ENCODE assay signal across 10 cellular contexts in genomic region chr6:64505312-64505711, GRCh38.
A peak's percentile ranks its signal among the peaks of the same experiment; 100 is the strongest.
DNase-seq lines count a peak whose midpoint lies in the region; TF ChIP-seq lines count a peak whose summit lies in the region.
"Had no signal": no experiment of that assay in that cellular context is flagged by ENCODE, and none has a peak within 500 bp of the region (broad histone marks: within the 10 kb centered on the region; RNA-seq: fewer than 3 reads in every experiment).

No MANE protein-coding gene starts in this region.

- H3K27me3 ChIP-seq in brain microvascular endothelial cell (replicated peaks), result no peaks in the 10 kb centered on the region
- H3K27me3 ChIP-seq in sigmoid colon, result no peaks in the 10 kb centered on the region
- H3K27me3 ChIP-seq: heart left ventricle had no signal

- peaks cover 6% of the 10 kb centered on the region for H3K4me1 Mint-ChIP-seq in osteocyte (ENCODE audit: unreplicated experiment)

- TF ChIP-seq RAD21 in Ishikawa (IDR thresholded peaks at IDR 0.05; ENCODE audit: low read depth), result peak; percentile 44; the same call in 1 of the 2 replicates

- TF ChIP-seq POLR2A in sigmoid colon (IDR thresholded peaks at IDR 0.05), result no peak

- H3K9me3 ChIP-seq in sigmoid colon, result no peaks in the 10 kb centered on the region

- no peaks in the 10 kb centered on the region for H3K36me3 Mint-ChIP-seq in osteocyte (ENCODE audit: unreplicated experiment)

- 52 to 66% methylated on average over 4 of the region's 4 CpGs for WGBS in sigmoid colon, 2 donors

- H3K4me3 ChIP-seq in brain microvascular endothelial cell (ENCODE audit: low read depth, low read length), result no peak overlapping the region
- H3K4me3 ChIP-seq in sigmoid colon, result no peak overlapping the region
- H3K4me3 ChIP-seq: heart left ventricle had no signal

- H3K4me3 Mint-ChIP-seq in osteocyte (ENCODE audit: unreplicated experiment), result no peak overlapping the region

- TF ChIP-seq CTCF in brain microvascular endothelial cell (IDR thresholded peaks at IDR 0.05; ENCODE audit: low read depth, low read length, missing control alignments) (peak; percentile 68), osteocyte (IDR thresholded peaks at IDR 0.05) (peak; percentile 50), sigmoid colon (IDR thresholded peaks at IDR 0.05) (no peak)

- no peak overlapping the region for H3K27ac Mint-ChIP-seq in osteocyte (ENCODE audit: unreplicated experiment)

- intact Hi-C loops in sigmoid colon (cut with DNase I), result no loop called here

- H3K36me3 ChIP-seq in brain microvascular endothelial cell (replicated peaks), result no peaks in the 10 kb centered on the region
- no peaks in the 10 kb centered on the region for H3K36me3 ChIP-seq in sigmoid colon
- H3K36me3 ChIP-seq: heart left ventricle had no signal

- H3K27ac ChIP-seq in brain microvascular endothelial cell, result no peak overlapping the region
- no peak overlapping the region for H3K27ac ChIP-seq in sigmoid colon
- H3K27ac ChIP-seq: heart left ventricle had no signal

- H3K9me3 Mint-ChIP-seq in osteocyte (ENCODE audit: unreplicated experiment), result no peaks in the 10 kb centered on the region

- peaks cover 14% of the 10 kb centered on the region for H3K27me3 Mint-ChIP-seq in osteocyte (ENCODE audit: unreplicated experiment)

- H3K4me1 ChIP-seq in sigmoid colon, result peaks cover 0 to 14% (median 3%) of the 10 kb centered on the region in 4 donors
- H3K4me1 ChIP-seq: heart left ventricle had no signal

- no peak for TF ChIP-seq EP300 in Ishikawa (IDR thresholded peaks at IDR 0.05; ENCODE audit: borderline replicate concordance)
- no peak for TF ChIP-seq EP300 in sigmoid colon (IDR thresholded peaks at IDR 0.05)

- DNase-seq in NCI-H82 (lab: John Stamatoyannopoulos, UW) (peak; percentile 36), NCI-H82 treated with DMSO at 0.1 percent for 48 hours (lab: John Stamatoyannopoulos, UW; ENCODE audit: unreplicated experiment) (no peak), brain microvascular endothelial cell (no peak), osteocyte (ENCODE audit: extremely low spot score, unreplicated experiment) (no peak), pons (ENCODE audit: low spot score) (no peak), sigmoid colon (no peak), DMS114 treated with DMSO at 0.1 percent for 48 hours (lab: John Stamatoyannopoulos, UW; ENCODE audit: unreplicated experiment) (no peak)
- DNase-seq: activated effector memory CD4-positive, alpha-beta T cell treated with anti-CD3 and anti-CD28 coated beads, Interleukin-2, amount 50 U/mL, for 16 hours had no signal

- in situ Hi-C loops in brain microvascular endothelial cell (cut with HindIII; ENCODE audit: low pct_ligation_motif_present, low sequenced_read_pairs), result no loop called here

TF ChIP-seq in Ishikawa, 13 proteins besides CTCF, POLR2A, EP300 and RAD21:
- TF ChIP-seq TCF12 (IDR thresholded peaks at IDR 0.05; ENCODE audit: low read depth) (no peak), USF1 (IDR thresholded peaks at IDR 0.05) (no peak), TEAD4 (IDR thresholded peaks at IDR 0.05) (no peak), TAF1 (IDR thresholded peaks at IDR 0.05; ENCODE audit: low read depth) (no peak), NFIC (IDR thresholded peaks at IDR 0.05) (no peak), EGR1 (IDR thresholded peaks at IDR 0.05) (no peak), ZBTB7A (IDR thresholded peaks at IDR 0.05; ENCODE audit: low read depth) (no peak), REST (IDR thresholded peaks at IDR 0.05; ENCODE audit: low read depth) (no peak)

Comparison
In these comparisons a context has a peak if more than half of its experiments do, and no peak if none do; other contexts are left out.
1. CTCF ChIP-seq: peak in brain microvascular endothelial cell (single experiment) and osteocyte (single experiment); none in sigmoid colon (0 of 4).